Comparison of ENCODE assay signal across 9 cellular contexts in the genomic region with DNA sequence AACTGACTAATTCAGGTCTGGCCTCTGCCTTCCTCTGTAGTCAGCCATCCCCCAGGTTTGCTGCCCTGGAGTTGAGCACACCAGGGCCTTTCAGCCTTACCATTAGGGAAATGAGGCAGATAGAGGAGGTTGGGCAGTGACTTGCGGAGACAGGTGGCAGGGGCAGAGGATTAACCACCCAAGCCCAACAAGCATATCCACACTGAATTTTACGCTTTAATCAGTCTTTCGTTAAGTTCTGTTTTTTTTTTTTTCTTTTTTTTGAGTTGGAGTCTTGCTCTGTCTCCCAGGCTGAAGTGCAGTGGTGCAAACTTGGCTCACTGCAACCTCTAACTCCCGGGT.
DNase-seq lines count a peak whose midpoint lies in the region; ATAC-seq and TF ChIP-seq lines count a peak whose summit lies in the region.
"Had no signal": no experiment of that assay in that cellular context is flagged by ENCODE, and none has a peak within 500 bp of the region (broad histone marks: within the 10 kb centered on the region; RNA-seq: fewer than 3 reads in every experiment).

No MANE protein-coding gene starts in this region.

- H3K4me1 Mint-ChIP-seq in activated naive CD8-positive, alpha-beta T cell treated with anti-CD3 and anti-CD28 coated beads, Interleukin-2, amount 10 ng/mL, durations not matched to agents 7 days and 5 days: peaks cover 88% of the 10 kb centered on the region

- H3K4me3 ChIP-seq in GM12865 (ENCODE audit: low read depth, low read length): peak overlapping the region; percentile 37
- H3K4me3 ChIP-seq in IMR-90 (ENCODE audit: insufficient read depth, low read depth, low read length): no peak overlapping the region
- H3K4me3 ChIP-seq in BE2C (ENCODE audit: low read depth, low read length): no peak overlapping the region

- no CpG with 5 or more reads among the region's 4 CpGs for WGBS in IMR-90 (ENCODE audit: extremely low coverage in 2 of 2, insufficient read length in 1 of 2), 2 experiments

- H3K27ac Mint-ChIP-seq in activated naive CD8-positive, alpha-beta T cell treated with anti-CD3 and anti-CD28 coated beads, Interleukin-2, amount 10 ng/mL, durations not matched to agents 7 days and 5 days: peak overlapping the region; percentile 91
- H3K27ac Mint-ChIP-seq: nephron had no signal

- no peak overlapping the region for H2BK5ac ChIP-seq in IMR-90 (ENCODE audit: low read depth, low read length, poor library complexity, severe bottlenecking)

- no peak overlapping the region for H3K4me2 ChIP-seq in IMR-90 (ENCODE audit: low read depth, low read length)

- H3K9me1 ChIP-seq in IMR-90 (ENCODE audit: insufficient read depth, low read length): peaks cover 11% of the 10 kb centered on the region

- no peak overlapping the region for H2AK9ac ChIP-seq in IMR-90 (replicated peaks; ENCODE audit: low read depth, low read length, poor library complexity)

- H2AK5ac ChIP-seq in IMR-90 (ENCODE audit: low read depth, low read length): 0 out of 2 replicates have a peak overlapping the region, but pooled peaks have one; percentile 36

- H4K8ac ChIP-seq in IMR-90 (ENCODE audit: low read depth in 2 of 2, low read length in 2 of 2): no peak overlapping the region; a peak in 1 of 4 replicates

- H3K36me3 Mint-ChIP-seq in activated naive CD8-positive, alpha-beta T cell treated with anti-CD3 and anti-CD28 coated beads, Interleukin-2, amount 10 ng/mL, durations not matched to agents 7 days and 5 days: peaks cover 19% of the 10 kb centered on the region

- H3K18ac ChIP-seq in IMR-90 (ENCODE audit: low read depth, low read length): no peak overlapping the region

- DNase-seq in GM12865 (ENCODE audit: low read depth) (peak; percentile 87), IMR-90 (no peak), left cardiac atrium (no peak), pons (ENCODE audit: low spot score) (no peak), OCI-M2 (lab: John Stamatoyannopoulos, UW; ENCODE audit: unreplicated experiment) (no peak), BE2C (no peak)
- DNase-seq in activated naive CD8-positive, alpha-beta T cell treated with anti-CD3 and anti-CD28 coated beads, Interleukin-2, amount 10 ng/mL, durations not matched to agents 7 days and 5 days: no peak

- TF ChIP-seq POLR2A in IMR-90 (IDR thresholded peaks at IDR 0.05; ENCODE audit: low read depth, low read length): no peak

- in situ Hi-C loops in IMR-90 (cut with MboI; ENCODE audit: low sequenced_read_pairs): no loop called here

- no peaks in the 10 kb centered on the region for H3K9me3 ChIP-seq in IMR-90 (ENCODE audit: control insufficient read depth, insufficient read depth, low read length)
- no peaks in the 10 kb centered on the region for H3K9me3 ChIP-seq in BE2C

- H3K4me1 ChIP-seq in IMR-90 (ENCODE audit: control insufficient read depth, insufficient read depth, low read length): peaks cover 13% of the 10 kb centered on the region
- no peaks in the 10 kb centered on the region for H3K4me1 ChIP-seq in BE2C

- H2AFZ ChIP-seq in IMR-90 (replicated peaks; ENCODE audit: low read length, poor library complexity): no peak overlapping the region

- no peaks in the 10 kb centered on the region for H3K9me3 Mint-ChIP-seq in activated naive CD8-positive, alpha-beta T cell treated with anti-CD3 and anti-CD28 coated beads, Interleukin-2, amount 10 ng/mL, durations not matched to agents 7 days and 5 days
- H3K9me3 Mint-ChIP-seq: nephron had no signal

- intact Hi-C loops in IMR-90 (cut with micrococcal nuclease) (no loop called here), left cardiac atrium (cut with DNase I) (no loop called here)

- peak overlapping the region; percentile 76 for H3K4me3 Mint-ChIP-seq in activated naive CD8-positive, alpha-beta T cell treated with anti-CD3 and anti-CD28 coated beads, Interleukin-2, amount 10 ng/mL, durations not matched to agents 7 days and 5 days
- H3K4me3 Mint-ChIP-seq: nephron had no signal

- H2BK120ac ChIP-seq in IMR-90 (ENCODE audit: low read depth, low read length): no peak overlapping the region

- H3K23ac ChIP-seq in IMR-90 (ENCODE audit: low read depth, low read length): no peak overlapping the region

- CTCF ChIA-PET in IMR-90 (lab: Yijun Ruan, JAX): no interaction called here

- dilution Hi-C loops in IMR-90 (cut with HindIII; ENCODE audit: low sequenced_read_pairs, unreplicated experiment): no loop called here

- H3K27me3 Mint-ChIP-seq in activated naive CD8-positive, alpha-beta T cell treated with anti-CD3 and anti-CD28 coated beads, Interleukin-2, amount 10 ng/mL, durations not matched to agents 7 days and 5 days: no peaks in the 10 kb centered on the region

- H3K14ac ChIP-seq in IMR-90 (replicated peaks; ENCODE audit: low read depth, low read length): no peak overlapping the region

- no peak overlapping the region for H4K5ac ChIP-seq in IMR-90 (ENCODE audit: low read depth, low read length)

- no peak overlapping the region for H2BK20ac ChIP-seq in IMR-90 (ENCODE audit: low read depth, low read length)

- no peak overlapping the region for H3K27ac ChIP-seq in IMR-90 (ENCODE audit: insufficient read depth, low read length)

- POLR2A ChIA-PET in IMR-90 (lab: Charles Lee; ENCODE audit: unreplicated experiment): no interaction called here
- POLR2A ChIA-PET in activated naive CD8-positive, alpha-beta T cell treated with anti-CD3 and anti-CD28 coated beads, Interleukin-2, amount 10 ng/mL, durations not matched to agents 7 days and 5 days (lab: Charles Lee): interaction anchor here (10.1 kb wide), 1 partner anchor 62 kb away, joined by 127 read pairs; no protein-coding TSS in a partner anchor

- H3K36me3 ChIP-seq in IMR-90 (ENCODE audit: control insufficient read depth, insufficient read depth, low read length) (no peaks in the 10 kb centered on the region), BE2C (no peaks in the 10 kb centered on the region)

- H4K91ac ChIP-seq in IMR-90 (ENCODE audit: insufficient read depth, low read depth, low read length): no peak overlapping the region

- H3K9ac ChIP-seq in IMR-90 (ENCODE audit: low read depth, low read length): no peak overlapping the region

- ATAC-seq in GM21528 (IDR thresholded peaks at IDR 0.05; ENCODE audit: low FRiP score, unreplicated experiment) (peak; percentile 85), IMR-90 (ENCODE audit: low read depth) (no peak), left cardiac atrium (no peak)
- ATAC-seq in activated naive CD8-positive, alpha-beta T cell treated with anti-CD3 and anti-CD28 coated beads, Interleukin-2, amount 10 ng/mL, durations not matched to agents 7 days and 5 days (ENCODE audit: low read depth): no peak

- H3K4ac ChIP-seq in IMR-90 (ENCODE audit: low read depth, low read length): peak overlapping the region; percentile 33; the same call in 1 of the 2 replicates

- no TSS peak for BruUV-seq in IMR-90 (replicated peaks; lab: Mats Ljungman, UMichigan)

- no peak overlapping the region for H2BK15ac ChIP-seq in IMR-90 (ENCODE audit: low read depth, low read length)

- no peaks in the 10 kb centered on the region for H3K27me3 ChIP-seq in IMR-90 (ENCODE audit: control insufficient read depth, insufficient read depth, low read length)
- no peaks in the 10 kb centered on the region for H3K27me3 ChIP-seq in BE2C

- no peak overlapping the region for H3K56ac ChIP-seq in IMR-90 (ENCODE audit: extremely low read depth, insufficient read depth, low read length)

- no peaks in the 10 kb centered on the region for H4K20me1 ChIP-seq in IMR-90 (ENCODE audit: insufficient read depth, low read length)

- TF ChIP-seq RAD21 in IMR-90 (IDR thresholded peaks at IDR 0.05; ENCODE audit: low read length): no peak

- peaks cover 23 to 47% of the 10 kb centered on the region in 2 experiments for H3K79me1 ChIP-seq in IMR-90 (ENCODE audit: low read depth in 1 of 2, low read length in 2 of 2)

- TF ChIP-seq CTCF in GM12865 (IDR thresholded peaks at IDR 0.05; ENCODE audit: insufficient read depth, low read depth, low read length, missing control alignments): no peak
- no peak for TF ChIP-seq CTCF in IMR-90 (conservative IDR thresholded peaks at IDR 0.05; ENCODE audit: low read depth, low read length)
- no peak for TF ChIP-seq CTCF in BE2C (IDR thresholded peaks at IDR 0.05; ENCODE audit: low read depth, low read length)

TF ChIP-seq in IMR-90, 13 proteins besides CTCF, POLR2A, EP300 and RAD21:
- TF ChIP-seq MAZ (IDR thresholded peaks at IDR 0.05; ENCODE audit: borderline replicate concordance, low read depth, low read length) (no peak), MXI1 (IDR thresholded peaks at IDR 0.05; ENCODE audit: borderline replicate concordance, low read depth, low read length) (no peak), ELK1 (IDR thresholded peaks at IDR 0.05; ENCODE audit: borderline replicate concordance, low read depth, low read length) (no peak), BHLHE40 (IDR thresholded peaks at IDR 0.05; ENCODE audit: low read depth, low read length) (no peak), RCOR1 (IDR thresholded peaks at IDR 0.05; ENCODE audit: insufficient replicate concordance, low read length) (no peak), CHD1 (IDR thresholded peaks at IDR 0.05; ENCODE audit: low read depth, low read length) (no peak), SMC3 (IDR thresholded peaks at IDR 0.05; ENCODE audit: low read depth, low read length) (no peak), NFE2L2 (IDR thresholded peaks at IDR 0.05; ENCODE audit: low read depth, low read length) (no peak), RFX5 (IDR thresholded peaks at IDR 0.05; ENCODE audit: low read depth, low read length) (no peak), USF2 (IDR thresholded peaks at IDR 0.05; ENCODE audit: low read depth, low read length) (no peak), FOS (IDR thresholded peaks at IDR 0.05; ENCODE audit: low read depth, low read length) (no peak), MAFK (IDR thresholded peaks at IDR 0.05; ENCODE audit: low read depth, low read length) (no peak), CEBPB (IDR thresholded peaks at IDR 0.05; ENCODE audit: low read depth, low read length) (no peak)
